3 cellular contexts compared by ENCODE assay signal in the genomic region with DNA sequence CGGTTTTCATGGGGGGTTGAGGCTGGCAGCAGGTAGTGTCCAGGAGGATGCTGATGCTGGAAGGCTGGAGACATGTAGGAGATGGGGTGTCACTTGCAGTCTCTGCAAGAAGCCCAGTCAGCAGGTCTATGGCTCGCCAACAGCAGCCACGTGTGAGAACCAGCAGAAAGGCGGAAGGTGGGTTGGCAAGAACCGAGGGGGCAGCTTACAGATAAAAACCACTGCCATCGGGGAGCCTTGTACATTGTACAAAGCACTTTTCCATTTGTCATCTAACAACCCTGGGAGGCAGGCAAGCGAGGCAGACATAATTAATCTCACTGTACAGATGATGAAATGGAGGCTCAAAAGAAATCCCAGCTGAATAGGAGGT.
"Had no signal": no experiment of that assay in that cellular context is flagged by ENCODE, and none has a peak within 500 bp of the region (broad histone marks: within the 10 kb centered on the region; RNA-seq: fewer than 3 reads in every experiment).

No MANE protein-coding gene starts in this region.

- DNase-seq: H9, HCEC 1CT had no signal

- H3K4me2 ChIP-seq: GM23338 had no signal

- H3K4me3 ChIP-seq: GM23338 had no signal

- H2AFZ ChIP-seq: GM23338 had no signal
